In genomic region chr6:110944681-110945151, GRCh38 we compare ENCODE assay signal across 8 cellular contexts. TPM values are rescaled to one million over a fixed set of nuclear protein-coding genes. Genes with fewer than 3 reads are reported as not detected.
A peak's percentile ranks its signal among the peaks of the same experiment; 100 is the strongest.
DNase-seq lines count a peak whose midpoint lies in the region; ATAC-seq and TF ChIP-seq lines count a peak whose summit lies in the region.

No MANE protein-coding gene starts in this region.

- DNase-seq in GM23248 (peak; percentile 97), KBM-7 (peak; percentile 65), left lung (no peak), NCI-H446 treated with DMSO at 0.1 percent for 48 hours (lab: John Stamatoyannopoulos, UW) (no peak), Peyer's patch (no peak), NCI-H1436 (lab: John Stamatoyannopoulos, UW) (no peak)
- peak; percentile 71 for DNase-seq in activated CD4-positive, alpha-beta memory T cell treated with anti-CD3 and anti-CD28 coated beads for 36 hours

- no peaks in the 10 kb centered on the region for H3K36me3 Mint-ChIP-seq in activated CD4-positive, alpha-beta memory T cell treated with anti-CD3 and anti-CD28 coated beads for 36 hours

- H3K79me2 ChIP-seq in GM23248 (ENCODE audit: insufficient read depth), result no peaks in the 10 kb centered on the region

- ATAC-seq in GM18499 (IDR thresholded peaks at IDR 0.05; ENCODE audit: insufficient read depth, unreplicated experiment) (peak; percentile 99), left lung (peak; percentile 93)

- H3K9ac ChIP-seq in GM23248, result peak overlapping the region; percentile 56

- no peaks in the 10 kb centered on the region for H4K20me1 ChIP-seq in GM23248 (ENCODE audit: insufficient read depth)

- no peaks in the 10 kb centered on the region for H3K27me3 Mint-ChIP-seq in activated CD4-positive, alpha-beta memory T cell treated with anti-CD3 and anti-CD28 coated beads for 36 hours

- peaks cover 10% of the 10 kb centered on the region for H3F3A ChIP-seq in GM23248 (ENCODE audit: insufficient read depth)

- in situ Hi-C loops in GM23248 (cut with MboI), result no loop called here
- in situ Hi-C loops in KBM-7 (cut with MboI; ENCODE audit: low pct_unique_long_range_greater_than_20kb, low sequenced_read_pairs), result loop anchor here (25.0 kb wide), 1 partner anchor 407 kb away; no protein-coding TSS in a partner anchor

- intact Hi-C loops in activated CD4-positive, alpha-beta memory T cell treated with anti-CD3 and anti-CD28 coated beads for 36 hours (cut with micrococcal nuclease), result loop anchor here (1.0 to 10.0 kb wide), 9 partner anchors 14 to 540 kb away; partner anchors contain the start of genes CDK19, GTF3C6, REV3L and RPF2
- intact Hi-C loops in left lung (cut with DNase I), result loop anchor here in 1 of 2 donors (10.0 kb wide), 2 partner anchors 260 to 410 kb away; no protein-coding TSS in a partner anchor

- peak overlapping the region; percentile 71 for H3K27ac Mint-ChIP-seq in activated CD4-positive, alpha-beta memory T cell treated with anti-CD3 and anti-CD28 coated beads for 36 hours

- H3K9me3 ChIP-seq in GM23248 (ENCODE audit: low read depth) (no peaks in the 10 kb centered on the region), left lung (no peaks in the 10 kb centered on the region), Peyer's patch (no peaks in the 10 kb centered on the region)

- H3K36me3 ChIP-seq in GM23248 (ENCODE audit: low read depth) (no peaks in the 10 kb centered on the region), left lung (no peaks in the 10 kb centered on the region), Peyer's patch (no peaks in the 10 kb centered on the region)

- H3K27me3 ChIP-seq in GM23248 (replicated peaks; ENCODE audit: insufficient read depth), result no peaks in the 10 kb centered on the region
- H3K27me3 ChIP-seq in left lung, result no peaks in the 10 kb centered on the region
- no peaks in the 10 kb centered on the region for H3K27me3 ChIP-seq in Peyer's patch

- CTCF ChIA-PET in activated CD4-positive, alpha-beta memory T cell treated with anti-CD3 and anti-CD28 coated beads for 36 hours (lab: Charles Lee), result interaction anchor here (0.5 to 1.9 kb wide), 12 partner anchors 10 to 416 kb away, joined by 3 to 13 read pairs (median 3); partner anchors contain the start of gene CDK19

- no peak for TF ChIP-seq CTCF in left lung (IDR thresholded peaks at IDR 0.05)
- TF ChIP-seq CTCF in Peyer's patch (IDR thresholded peaks at IDR 0.05), result no peak

- H3K4me1 ChIP-seq in GM23248 (ENCODE audit: insufficient read depth), result peaks cover 6% of the 10 kb centered on the region
- peaks cover 0 to 8% of the 10 kb centered on the region in 2 donors for H3K4me1 ChIP-seq in left lung
- H3K4me1 ChIP-seq in Peyer's patch, result no peaks in the 10 kb centered on the region

- H3K27ac ChIP-seq in GM23248, result peak overlapping the region; percentile 87
- H3K27ac ChIP-seq in left lung, result peak overlapping the region in 1 of 2 donors; percentile 69
- H3K27ac ChIP-seq in Peyer's patch, result no peak overlapping the region

- H3K4me3 Mint-ChIP-seq in activated CD4-positive, alpha-beta memory T cell treated with anti-CD3 and anti-CD28 coated beads for 36 hours, result peak overlapping the region; percentile 16

- TF ChIP-seq POLR2A in Peyer's patch (IDR thresholded peaks at IDR 0.05), result no peak

- H2AFZ ChIP-seq in GM23248, result no peak overlapping the region

- WGBS in GM23248 (ENCODE audit: low coverage in 1 of 2, low lambda C conversion rate in 2 of 2, missing lambda C conversion rate in 2 of 2), 2 experiments, result 6 to 17% methylated on average over 1 of the region's 1 CpG

- POLR2A ChIA-PET in activated CD4-positive, alpha-beta memory T cell treated with anti-CD3 and anti-CD28 coated beads for 36 hours (lab: Charles Lee), result interaction anchor here (0.6 to 3.1 kb wide), 10 partner anchors 14 to 410 kb away, joined by 3 to 16 read pairs (median 3); partner anchors contain the start of genes AMD1, CDK19 and GTF3C6

- no peaks in the 10 kb centered on the region for H3K9me2 ChIP-seq in GM23248 (ENCODE audit: insufficient read depth)

- H3K4me2 ChIP-seq in GM23248 (ENCODE audit: unreplicated experiment), result peak overlapping the region; percentile 62

- no peaks in the 10 kb centered on the region for H3K9me3 Mint-ChIP-seq in activated CD4-positive, alpha-beta memory T cell treated with anti-CD3 and anti-CD28 coated beads for 36 hours

- peaks cover 10% of the 10 kb centered on the region for H3K4me1 Mint-ChIP-seq in activated CD4-positive, alpha-beta memory T cell treated with anti-CD3 and anti-CD28 coated beads for 36 hours (ENCODE audit: low read depth)

- H3K4me3 ChIP-seq in GM23248, result peak overlapping the region; percentile 31; the same call in 1 of the 2 replicates
- H3K4me3 ChIP-seq in left lung, result no peak overlapping the region
- no peak overlapping the region for H3K4me3 ChIP-seq in Peyer's patch

RNA-seq across cellular contexts. Expression of gene GTF3C6, which starts 13.8 kb away (rescaled TPM):
- total RNA-seq in GM23248 (2014; rRNA removed; shearing (Covaris generic)), result 41.5 and 46.6 TPM in 2 replicates
- 121 and 131 TPM in 2 replicates for polyA plus RNA-seq in GM23248 (2016; fragmentation: Nextera tagmentation; extraction: Ambion mirVana)
- total RNA-seq in activated CD4-positive, alpha-beta memory T cell treated with anti-CD3 and anti-CD28 coated beads for 36 hours, result 10 to 100 TPM; 97.1 to 97.7 TPM
- total RNA-seq in left lung (10 to 100 TPM; 71.0 to 74.7 TPM), Peyer's patch (10 to 100 TPM; 15.7 to 31.4 (median 25.8) TPM)

RNA-seq across cellular contexts. Expression of gene RPF2, which starts 37.1 kb away (rescaled TPM):
- total RNA-seq in GM23248 (2014; rRNA removed; shearing (Covaris generic)), result 34.5 and 46.0 TPM in 2 replicates
- 43.2 and 46.4 TPM in 2 replicates for polyA plus RNA-seq in GM23248 (2016; fragmentation: Nextera tagmentation; extraction: Ambion mirVana)
- total RNA-seq in activated CD4-positive, alpha-beta memory T cell treated with anti-CD3 and anti-CD28 coated beads for 36 hours, result 10 to 100 TPM; 45.5 to 46.0 TPM
- total RNA-seq in left lung (10 to 100 TPM; 20.8 to 28.3 TPM), Peyer's patch (1 to 10 TPM; 3.5 to 9.6 (median 7.2) TPM)

Comparison
In these comparisons a context has a peak if more than half of its experiments do, and no peak if none do; other contexts are left out.
1. DNase-seq: peak in GM23248 (single experiment), KBM-7 (single experiment) and activated CD4-positive, alpha-beta memory T cell treated with anti-CD3 and anti-CD28 coated beads for 36 hours (single experiment); none in left lung (0 of 2), NCI-H446 treated with DMSO at 0.1 percent for 48 hours (single experiment), Peyer's patch (0 of 3) and NCI-H1436 (single experiment).